ENCODE assay signal across 1 cellular context in genomic region chr3:155076888-155077287, GRCh38.
A peak's percentile ranks its signal among the peaks of the same experiment; 100 is the strongest.
TF ChIP-seq lines count a peak whose summit lies in the region.

No MANE protein-coding gene starts in this region.

TF ChIP-seq in K562, 482 proteins besides CTCF, POLR2A, EP300 and RAD21 (continued from another document and continues in another):
- TF ChIP-seq PRDM10 (IDR thresholded peaks at IDR 0.05; ENCODE audit: partially characterized antibody): no peak
- peak; percentile 85; the same call in 1 of the 2 replicates for TF ChIP-seq ZNF57 (CRISPR knock-in tag; IDR thresholded peaks at IDR 0.05)
- TF ChIP-seq NFIX (CRISPR knock-in tag; IDR thresholded peaks at IDR 0.05; ENCODE audit: low read depth): peak; percentile 23; the same call in 1 of the 2 replicates
- no peak for TF ChIP-seq MGA (IDR thresholded peaks at IDR 0.05)
- TF ChIP-seq HIVEP1 (CRISPR knock-in tag; IDR thresholded peaks at IDR 0.05): peak; percentile 87
- TF ChIP-seq GTF2A2 (tag; IDR thresholded peaks at IDR 0.05): peak; percentile 92
- TF ChIP-seq HDAC2 (IDR thresholded peaks at IDR 0.05): no peak
- TF ChIP-seq EP400 (IDR thresholded peaks at IDR 0.05): no peak
- no peak for TF ChIP-seq ZNF511 (CRISPR knock-in tag; IDR thresholded peaks at IDR 0.05)
- TF ChIP-seq CUX1 (CRISPR knock-in tag; IDR thresholded peaks at IDR 0.05): peak; percentile 90; the same call in 1 of the 2 replicates
- peak; percentile 87 for TF ChIP-seq ZNF583 (CRISPR knock-in tag; IDR thresholded peaks at IDR 0.05)
- no peak for TF ChIP-seq ZBTB7A (IDR thresholded peaks at IDR 0.05; ENCODE audit: borderline replicate concordance, control insufficient read depth, low read depth, low read length)
- TF ChIP-seq POLR2AphosphoS2 (IDR thresholded peaks at IDR 0.05; ENCODE audit: low read length): no peak
- TF ChIP-seq MTA2 (IDR thresholded peaks at IDR 0.05; ENCODE audit: low read depth): no peak
- no peak for TF ChIP-seq KLF16 (IDR thresholded peaks at IDR 0.05)
- no peak for TF ChIP-seq NFIC (IDR thresholded peaks at IDR 0.05)
- TF ChIP-seq L3MBTL2 (IDR thresholded peaks at IDR 0.05): no peak
- peak; percentile 53; the same call in 1 of the 2 replicates for TF ChIP-seq GABPA (tag; conservative IDR thresholded peaks at IDR 0.05; ENCODE audit: low read depth)
- 0 out of 6 replicates have a peak, but pooled peaks of 1 of the 3 experiments have one; percentile 25 for TF ChIP-seq ZBTB11 (CRISPR knock-in tag; IDR thresholded peaks at IDR 0.05)
- TF ChIP-seq KLF13 (tag; IDR thresholded peaks at IDR 0.05; ENCODE audit: borderline replicate concordance, low read depth): peak; percentile 52; the same call in 1 of the 2 replicates
- peak; percentile 92 for TF ChIP-seq CREB3 (tag; conservative IDR thresholded peaks at IDR 0.05; ENCODE audit: low read depth)
- no peak for TF ChIP-seq CTCFL (IDR thresholded peaks at IDR 0.05; ENCODE audit: borderline replicate concordance, insufficient read depth, low read depth, low read length, poor library complexity, severe bottlenecking)
- no peak for TF ChIP-seq NCOA1 (IDR thresholded peaks at IDR 0.05; ENCODE audit: low read depth)
- no peak for TF ChIP-seq NR3C1 (CRISPR knock-in tag; IDR thresholded peaks at IDR 0.05)
